ENCODE assay signal across 16 cellular contexts in the genomic region with DNA sequence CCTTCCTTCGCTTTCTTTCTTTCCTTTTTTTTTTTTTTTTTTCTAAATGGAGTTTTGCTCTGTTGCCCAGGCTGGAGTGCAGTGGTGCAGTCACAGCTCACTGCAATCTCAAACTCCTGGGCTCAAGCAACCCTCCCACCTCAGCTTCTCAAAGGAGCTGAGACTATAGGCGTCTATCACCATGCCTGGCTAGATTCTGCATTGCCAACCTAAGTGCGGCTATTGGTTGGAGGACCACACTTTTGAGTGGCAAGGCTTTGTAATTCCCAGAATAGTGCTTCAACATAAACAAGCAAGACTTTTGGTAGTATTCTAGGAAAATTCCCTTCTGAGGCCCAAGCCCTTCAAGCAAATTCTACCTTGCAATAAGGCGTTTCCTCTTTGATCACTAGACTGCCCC.
DNase-seq lines count a peak whose midpoint lies in the region; FAIRE-seq and TF ChIP-seq lines count a peak whose summit lies in the region.
"Had no signal": no experiment of that assay in that cellular context is flagged by ENCODE, and none has a peak within 500 bp of the region (broad histone marks: within the 10 kb centered on the region; RNA-seq: fewer than 3 reads in every experiment).

No MANE protein-coding gene starts in this region.

- H3K27ac ChIP-seq in KMS-11 (no peak overlapping the region), astrocyte (ENCODE audit: low read depth, low read length) (no peak overlapping the region)
- H3K27ac ChIP-seq: 22Rv1, upper lobe of right lung had no signal

- BruUV-seq in Caco-2 (replicated peaks; lab: Mats Ljungman, UMichigan), result no TSS peak

- H4K20me1 ChIP-seq in KMS-11 (ENCODE audit: insufficient read depth) (no peaks in the 10 kb centered on the region), astrocyte (ENCODE audit: insufficient read depth, low read length) (no peaks in the 10 kb centered on the region)

- H3K36me3 ChIP-seq in KMS-11 (ENCODE audit: insufficient read depth) (no peaks in the 10 kb centered on the region), astrocyte (ENCODE audit: insufficient read depth, low read length) (no peaks in the 10 kb centered on the region), Caco-2 (ENCODE audit: control insufficient read depth, insufficient read depth, low read length) (no peaks in the 10 kb centered on the region)
- H3K36me3 ChIP-seq: right lobe of liver, upper lobe of right lung had no signal

- peak; percentile 27 for DNase-seq in DMS 273 (lab: John Stamatoyannopoulos, UW; ENCODE audit: unreplicated experiment)
- DNase-seq in DMS 273 treated with DMSO at 0.1 percent for 48 hours (lab: John Stamatoyannopoulos, UW), result no peak
- DNase-seq in astrocyte (ENCODE audit: low read depth), result no peak
- peak; percentile 18 for DNase-seq in nephron progenitor cell
- no peak for DNase-seq in NCI-H1436 (lab: John Stamatoyannopoulos, UW)
- DNase-seq in Caco-2, result no peak
- no peak for DNase-seq in stimulated activated CD4-positive, alpha-beta T cell treated with anti-CD3 and anti-CD28 coated beads, Interleukin-4, amount 100 ng/mL, for 4 hours
- DNase-seq: activated gamma-delta T cell, cerebellar nuclear complex, HFFc6, mucosa of descending colon, MV-4-11, right lobe of liver, upper lobe of right lung had no signal

- no peaks in the 10 kb centered on the region for H3K79me2 ChIP-seq in KMS-11 (ENCODE audit: insufficient read depth, low read depth)
- no peaks in the 10 kb centered on the region for H3K79me2 ChIP-seq in astrocyte (ENCODE audit: insufficient read depth, low read length)

- H2AFZ ChIP-seq in KMS-11 (ENCODE audit: low read depth), result peak overlapping the region; percentile 62; the same call in 1 of the 2 replicates
- no peak overlapping the region for H2AFZ ChIP-seq in astrocyte (ENCODE audit: low read depth, low read length)

- CTCF ChIA-PET in Caco-2 (lab: Charles Lee), result interaction anchor here (0.6 to 5.1 kb wide), 4 partner anchors 73 to 129 kb away, joined by 3 to 29 read pairs (median 3); no protein-coding TSS in a partner anchor

- H3K9me3 ChIP-seq in astrocyte (ENCODE audit: insufficient read depth, low read depth, low read length), result no peaks in the 10 kb centered on the region
- H3K9me3 ChIP-seq in Caco-2, result no peaks in the 10 kb centered on the region
- H3K9me3 ChIP-seq: mucosa of descending colon, right lobe of liver, upper lobe of right lung had no signal

- POLR2A ChIA-PET in Caco-2 (lab: Charles Lee), result no interaction called here

- intact Hi-C loops in Caco-2 (cut with micrococcal nuclease; ENCODE audit: unreplicated experiment), result no loop called here

- H3K27me3 Mint-ChIP-seq in astrocyte (ENCODE audit: low read depth, unreplicated experiment) (no peaks in the 10 kb centered on the region), nephron progenitor cell (ENCODE audit: low read depth, poor library complexity) (peaks cover 15% of the 10 kb centered on the region), Caco-2 (ENCODE audit: insufficient read depth, unreplicated experiment) (no peaks in the 10 kb centered on the region)

- peak overlapping the region; percentile 77 for H3K27ac Mint-ChIP-seq in astrocyte (ENCODE audit: unreplicated experiment)
- peak overlapping the region; percentile 60 for H3K27ac Mint-ChIP-seq in nephron progenitor cell
- no peak overlapping the region for H3K27ac Mint-ChIP-seq in Caco-2 (ENCODE audit: unreplicated experiment)
- H3K27ac Mint-ChIP-seq: HFFc6 had no signal

- H3K4me3 Mint-ChIP-seq in astrocyte (ENCODE audit: unreplicated experiment), result no peak overlapping the region
- H3K4me3 Mint-ChIP-seq in nephron progenitor cell, result peak overlapping the region; percentile 44
- H3K4me3 Mint-ChIP-seq in Caco-2 (ENCODE audit: unreplicated experiment), result no peak overlapping the region
- H3K4me3 Mint-ChIP-seq: HFFc6 had no signal

- TF ChIP-seq CTCF in KMS-11 (conservative IDR thresholded peaks at IDR 0.05; ENCODE audit: low read depth, low read length) (no peak), astrocyte (IDR thresholded peaks at IDR 0.05; ENCODE audit: insufficient read depth, low read depth, low read length) (no peak), nephron progenitor cell (IDR thresholded peaks at IDR 0.05) (no peak), Caco-2 (IDR thresholded peaks at IDR 0.05; ENCODE audit: insufficient read depth in 1 of 2, low read depth in 1 of 2, low read length in 1 of 2, severe bottlenecking in 1 of 2, unreplicated experiment in 1 of 2) (no peak)

- H3K27me3 ChIP-seq in KMS-11 (ENCODE audit: insufficient read depth, low read depth) (no peaks in the 10 kb centered on the region), astrocyte (ENCODE audit: insufficient read depth, low read length) (no peaks in the 10 kb centered on the region), Caco-2 (replicated peaks; ENCODE audit: control insufficient read depth, insufficient read depth, low read length) (no peaks in the 10 kb centered on the region)
- H3K27me3 ChIP-seq: right lobe of liver, upper lobe of right lung had no signal

- H3K4me2 ChIP-seq in KMS-11, result peak overlapping the region; percentile 55; the same call in 1 of the 2 replicates
- H3K4me2 ChIP-seq in astrocyte (ENCODE audit: low read length), result no peak overlapping the region

- FAIRE-seq in astrocyte (lab: Jason Lieb, UNC), result no peak

- H3K9me3 Mint-ChIP-seq in astrocyte (ENCODE audit: unreplicated experiment), result no peaks in the 10 kb centered on the region
- H3K9me3 Mint-ChIP-seq in nephron progenitor cell, result no peaks in the 10 kb centered on the region
- H3K9me3 Mint-ChIP-seq in Caco-2 (ENCODE audit: unreplicated experiment), result no peaks in the 10 kb centered on the region
- H3K9me3 Mint-ChIP-seq: HFFc6 had no signal

- H3K9ac ChIP-seq in KMS-11 (no peak overlapping the region), astrocyte (ENCODE audit: low read length) (no peak overlapping the region)

- H3K4me3 ChIP-seq in KMS-11 (IDR thresholded peaks at IDR 0.05; ENCODE audit: insufficient read depth, low read depth, low read length) (no peak overlapping the region), astrocyte (ENCODE audit: insufficient read depth, low read depth, low read length) (no peak overlapping the region), Caco-2 (ENCODE audit: low read depth, low read length) (no peak overlapping the region)
- H3K4me3 ChIP-seq: mucosa of descending colon, right lobe of liver, upper lobe of right lung had no signal

- H3K4me1 Mint-ChIP-seq in astrocyte (ENCODE audit: low read depth, unreplicated experiment) (peaks cover 26% of the 10 kb centered on the region), nephron progenitor cell (peaks cover 55% of the 10 kb centered on the region), Caco-2 (ENCODE audit: low read depth, unreplicated experiment) (peaks cover 7% of the 10 kb centered on the region)

- H3K4me1 ChIP-seq in KMS-11 (ENCODE audit: low read depth, poor library complexity, severe bottlenecking), result peaks cover 20% of the 10 kb centered on the region
- peaks cover 11% of the 10 kb centered on the region for H3K4me1 ChIP-seq in astrocyte (ENCODE audit: insufficient read depth, low read length)
- H3K4me1 ChIP-seq in Caco-2, result no peaks in the 10 kb centered on the region

- H3K36me3 Mint-ChIP-seq in astrocyte (ENCODE audit: low read depth, unreplicated experiment), result no peaks in the 10 kb centered on the region
- no peaks in the 10 kb centered on the region for H3K36me3 Mint-ChIP-seq in nephron progenitor cell (ENCODE audit: low read depth)
- no peaks in the 10 kb centered on the region for H3K36me3 Mint-ChIP-seq in Caco-2 (ENCODE audit: insufficient read depth, unreplicated experiment)

Comparison
In these comparisons a context has a peak if more than half of its experiments do, and no peak if none do; other contexts are left out.
1. DNase-seq: peak in DMS 273 (single experiment) and nephron progenitor cell (single experiment); none in DMS 273 treated with DMSO at 0.1 percent for 48 hours (single experiment), astrocyte (single experiment), NCI-H1436 (single experiment), Caco-2 (0 of 2) and stimulated activated CD4-positive, alpha-beta T cell treated with anti-CD3 and anti-CD28 coated beads, Interleukin-4, amount 100 ng/mL, for 4 hours (0 of 2).